In the genomic region with DNA sequence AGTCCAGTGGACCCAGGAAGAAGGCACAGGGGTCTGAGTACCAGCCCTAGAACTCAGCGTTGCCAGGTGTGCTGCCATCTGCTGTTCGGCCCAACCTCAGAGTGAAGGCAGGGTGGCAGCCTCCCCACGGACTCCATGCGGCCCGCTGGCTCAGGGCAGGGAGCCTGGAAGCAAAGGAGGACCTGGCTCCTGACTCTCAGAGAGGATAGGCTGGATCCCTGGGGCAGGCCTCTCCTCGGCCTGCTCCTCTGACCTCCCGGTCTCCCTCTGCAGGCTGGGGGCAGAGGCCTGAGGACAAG, we compare ENCODE assay signal across 15 cellular contexts. TPM values are rescaled to one million over a fixed set of nuclear protein-coding genes. Genes with fewer than 3 reads are reported as not detected.
A peak's percentile ranks its signal among the peaks of the same experiment; 100 is the strongest.
DNase-seq lines count a peak whose midpoint lies in the region; ATAC-seq and TF ChIP-seq lines count a peak whose summit lies in the region.
"Had no signal": no experiment of that assay in that cellular context is flagged by ENCODE, and none has a peak within 500 bp of the region (broad histone marks: within the 10 kb centered on the region; RNA-seq: fewer than 3 reads in every experiment).

No MANE protein-coding gene starts in this region.

- peak; percentile 18 for DNase-seq in Calu3
- no peak for DNase-seq in WTC11 (ENCODE audit: low spot score)
- no peak for DNase-seq in kidney epithelial cell (ENCODE audit: low read depth)
- DNase-seq in UCSD-AML1 (lab: John Stamatoyannopoulos, UW; ENCODE audit: unreplicated experiment) = no peak
- no peak for DNase-seq in stimulated activated CD4-positive, alpha-beta T cell treated with anti-CD3 and anti-CD28 coated beads, Interleukin-4, amount 100 ng/mL, for 1 hour
- no peak for DNase-seq in putamen (ENCODE audit: low spot score)
- DNase-seq: activated naive CD4-positive, alpha-beta T cell; DMS79 treated with DMSO at 0.1 percent for 48 hours; immature natural killer cell; naive B cell; sigmoid colon; T-helper 17 cell had no signal

- H3K4me1 ChIP-seq in HEK293 (ENCODE audit: control insufficient read depth, insufficient read depth, low read length) = no peaks in the 10 kb centered on the region
- H3K4me1 ChIP-seq: sigmoid colon had no signal

- H3K27me3 Mint-ChIP-seq in Calu3 (ENCODE audit: unreplicated experiment) = peaks cover 1% of the 10 kb centered on the region
- no peaks in the 10 kb centered on the region for H3K27me3 Mint-ChIP-seq in WTC11 (ENCODE audit: low read depth)
- H3K27me3 Mint-ChIP-seq: central memory CD8-positive, alpha-beta T cell; T-helper 17 cell had no signal

- no peak overlapping the region for H3K27ac ChIP-seq in HEK293 (ENCODE audit: extremely low read depth, low read depth, low read length)
- H3K27ac ChIP-seq: sigmoid colon, suprapubic skin had no signal

- CTCF ChIA-PET in Calu3 (lab: Charles Lee) = interaction anchor here (0.5 to 1.1 kb wide), 2 partner anchors 197 to 199 kb away, joined by 3 read pairs; no protein-coding TSS in a partner anchor
- CTCF ChIA-PET in HEK293 (lab: Yijun Ruan, JAX) = interaction anchor here (0.7 to 4.1 kb wide), 2 partner anchors 23 to 199 kb away, joined by 4 to 15 read pairs; no protein-coding TSS in a partner anchor
- CTCF ChIA-PET in WTC11 (lab: Charles Lee) = interaction anchor here (0.9 to 2.0 kb wide), 3 partner anchors 22 to 273 kb away, joined by 3 to 5 read pairs (median 3); partner anchors contain the start of gene SPATS2

- no peaks in the 10 kb centered on the region for H3K9me3 ChIP-seq in HEK293 (ENCODE audit: control insufficient read depth, insufficient read depth, low read depth, low read length)
- H3K9me3 ChIP-seq: sigmoid colon, suprapubic skin had no signal

- H3K27ac Mint-ChIP-seq in Calu3 (ENCODE audit: unreplicated experiment) (no peak overlapping the region), WTC11 (no peak overlapping the region)
- H3K27ac Mint-ChIP-seq: immature natural killer cell, naive B cell, T-helper 17 cell had no signal

- H3K9me3 Mint-ChIP-seq in Calu3 (ENCODE audit: low read depth, unreplicated experiment) (no peaks in the 10 kb centered on the region), WTC11 (no peaks in the 10 kb centered on the region)
- H3K9me3 Mint-ChIP-seq: central memory CD8-positive, alpha-beta T cell; immature natural killer cell; naive B cell had no signal

- POLR2A ChIA-PET in HEK293 (lab: Yijun Ruan, JAX) (interaction anchor here (0.5 to 1.7 kb wide), 3 partner anchors 11 to 49 kb away, joined by 3 to 7 read pairs (median 7); partner anchors contain the start of gene MCRS1), WTC11 (lab: Charles Lee) (no interaction called here)

- H3K36me3 ChIP-seq in HEK293 (ENCODE audit: control insufficient read depth in 2 of 2, insufficient read depth in 1 of 2, low read length in 2 of 2) = peaks cover 11 to 69% of the 10 kb centered on the region in 2 experiments
- peaks cover 3% of the 10 kb centered on the region for H3K36me3 ChIP-seq in kidney epithelial cell (ENCODE audit: control insufficient read depth, insufficient read depth, low read length)

- H3K4me1 Mint-ChIP-seq in Calu3 (ENCODE audit: low read depth, unreplicated experiment) (no peaks in the 10 kb centered on the region), WTC11 (no peaks in the 10 kb centered on the region)

- intact Hi-C loops in Calu3 (cut with micrococcal nuclease; ENCODE audit: unreplicated experiment) = no loop called here

- H3K27me3 ChIP-seq in kidney epithelial cell (ENCODE audit: control insufficient read depth, insufficient read depth, low read length) = no peaks in the 10 kb centered on the region
- H3K27me3 ChIP-seq: sigmoid colon, suprapubic skin had no signal

- ATAC-seq in WTC11 = peak; percentile 38
- ATAC-seq: T-helper 17 cell had no signal

- peaks cover 15% of the 10 kb centered on the region for H3K36me3 Mint-ChIP-seq in Calu3 (ENCODE audit: insufficient read depth, unreplicated experiment)
- H3K36me3 Mint-ChIP-seq in WTC11 = peaks cover 40% of the 10 kb centered on the region

- TF ChIP-seq CTCF in Calu3 (IDR thresholded peaks at IDR 0.05; ENCODE audit: unreplicated experiment) (no peak), HEK293 (tag by site-specific recombination; IDR thresholded peaks at IDR 0.05) (peak; percentile 65), WTC11 (IDR thresholded peaks at IDR 0.05) (no peak), kidney epithelial cell (IDR thresholded peaks at IDR 0.05; ENCODE audit: insufficient read depth, low read length, poor library complexity, severe bottlenecking) (peak; percentile 37)

- H3K4me3 Mint-ChIP-seq in Calu3 (ENCODE audit: low read depth, unreplicated experiment) (no peak overlapping the region), WTC11 (no peak overlapping the region)
- H3K4me3 Mint-ChIP-seq: central memory CD8-positive, alpha-beta T cell; immature natural killer cell; T-helper 17 cell had no signal

- BruUV-seq in Calu3 (replicated peaks; lab: Mats Ljungman, UMichigan) = no TSS peak

- H3K4me3 ChIP-seq in HEK293 (ENCODE audit: low read depth, low read length) = no peak overlapping the region
- H3K4me3 ChIP-seq in kidney epithelial cell (ENCODE audit: low read depth, low read length) = no peak overlapping the region
- H3K4me3 ChIP-seq: sigmoid colon, suprapubic skin had no signal

TF ChIP-seq in HEK293, 187 proteins besides CTCF, POLR2A, EP300 and RAD21:
- TF ChIP-seq ZNF600 (tag by site-specific recombination; IDR thresholded peaks at IDR 0.05) = 0 out of 2 replicates have a peak, but pooled peaks have one; percentile 12
- TF ChIP-seq ZNF549 (tag by site-specific recombination; IDR thresholded peaks at IDR 0.05) = no peak

TF ChIP-seq in WTC11, 78 proteins besides CTCF, POLR2A, EP300 and RAD21:
- TF ChIP-seq TEAD4 (CRISPR knock-in tag; IDR thresholded peaks at IDR 0.05) (no peak), EMX1 (CRISPR knock-in tag; IDR thresholded peaks at IDR 0.05) (no peak), PREB (CRISPR knock-in tag; IDR thresholded peaks at IDR 0.05; ENCODE audit: borderline replicate concordance) (no peak), HMGA2 (CRISPR knock-in tag; IDR thresholded peaks at IDR 0.05) (no peak), NFATC4 (CRISPR knock-in tag; IDR thresholded peaks at IDR 0.05) (no peak), MLX (CRISPR knock-in tag; IDR thresholded peaks at IDR 0.05) (no peak), NR3C1 (CRISPR knock-in tag; conservative IDR thresholded peaks at IDR 0.05; ENCODE audit: low read depth) (no peak)
- TF ChIP-seq, protein P1, sequence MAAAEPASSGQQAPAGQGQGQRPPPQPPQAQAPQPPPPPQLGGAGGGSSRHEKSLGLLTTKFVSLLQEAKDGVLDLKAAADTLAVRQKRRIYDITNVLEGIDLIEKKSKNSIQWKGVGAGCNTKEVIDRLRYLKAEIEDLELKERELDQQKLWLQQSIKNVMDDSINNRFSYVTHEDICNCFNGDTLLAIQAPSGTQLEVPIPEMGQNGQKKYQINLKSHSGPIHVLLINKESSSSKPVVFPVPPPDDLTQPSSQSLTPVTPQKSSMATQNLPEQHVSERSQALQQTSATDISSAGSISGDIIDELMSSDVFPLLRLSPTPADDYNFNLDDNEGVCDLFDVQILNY (CRISPR knock-in tag; IDR thresholded peaks at IDR 0.05) = no peak
TF ChIP-seq in WTC11: peak in this region for 0.

RNA-seq across cellular contexts. Expression of gene MCRS1, which starts 10.1 kb away (rescaled TPM):
- 38.0 and 38.7 TPM in 2 replicates for total RNA-seq in Calu3 (2022)
- total RNA-seq in WTC11 (2021) = 94.8 to 105 TPM (median 96.5 TPM) in 3 replicates
- total RNA-seq in kidney epithelial cell = 76.3 and 79.7 TPM in 2 replicates

RNA-seq across cellular contexts. Expression of gene KCNH3, which starts 19.0 kb away (rescaled TPM):
- total RNA-seq in Calu3 (2022) (0.59 and 2.8 TPM in 2 replicates), WTC11 (2021) (0.27 to 0.44 TPM (median 0.44 TPM) in 3 replicates), kidney epithelial cell (0.21 and 0.41 TPM in 2 replicates)

RNA-seq across cellular contexts. Expression of gene FAM186B, which starts 47.6 kb away (rescaled TPM):
- total RNA-seq in Calu3 (2022) (0.29 and 0.47 TPM in 2 replicates), WTC11 (2021) (0.16 to 0.39 TPM (median 0.21 TPM) in 3 replicates), kidney epithelial cell (0.14 and 0.21 TPM in 2 replicates)

Comparison
In these comparisons a context has a peak if more than half of its experiments do, and no peak if none do; other contexts are left out.
1. CTCF ChIP-seq: peak in HEK293 (single experiment) and kidney epithelial cell (single experiment); none in Calu3 (single experiment) and WTC11 (single experiment).